In the genomic region with DNA sequence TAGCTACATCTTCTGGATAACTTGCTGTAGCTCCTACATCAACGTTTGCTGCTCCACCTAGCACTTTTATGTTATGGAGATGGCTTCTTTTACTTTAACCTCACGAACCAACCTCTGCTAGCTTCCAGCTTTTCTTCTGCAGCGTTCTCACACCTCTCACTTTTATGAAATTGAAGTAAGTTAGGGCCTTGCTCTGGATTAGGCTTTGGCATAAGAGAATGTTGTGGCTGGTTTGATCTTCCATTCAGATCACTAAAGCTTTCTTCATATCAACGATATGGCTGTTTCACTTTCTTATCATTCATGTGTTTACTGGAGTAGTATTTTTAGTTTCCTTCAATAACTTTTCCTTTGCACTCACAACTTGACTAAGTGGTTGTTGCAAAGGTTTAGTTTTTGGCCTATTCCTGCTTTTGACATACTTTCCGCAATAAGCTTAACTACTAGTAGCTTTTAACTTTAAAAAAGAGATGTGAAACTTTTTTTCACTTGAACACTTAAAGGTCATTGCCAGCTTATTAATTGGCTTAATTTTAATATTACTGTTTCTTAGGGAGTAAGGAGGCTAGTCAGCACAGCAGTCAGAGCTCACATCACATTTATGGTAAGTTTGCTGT, we compare ENCODE assay signal across 1 cellular context.
A peak's percentile ranks its signal among the peaks of the same experiment; 100 is the strongest.
TF ChIP-seq lines count a peak whose summit lies in the region.

No MANE protein-coding gene starts in this region.

TF ChIP-seq in GM12878, 131 proteins besides CTCF, POLR2A, EP300 and RAD21 (continued from another document):
- TF ChIP-seq, protein P1, sequence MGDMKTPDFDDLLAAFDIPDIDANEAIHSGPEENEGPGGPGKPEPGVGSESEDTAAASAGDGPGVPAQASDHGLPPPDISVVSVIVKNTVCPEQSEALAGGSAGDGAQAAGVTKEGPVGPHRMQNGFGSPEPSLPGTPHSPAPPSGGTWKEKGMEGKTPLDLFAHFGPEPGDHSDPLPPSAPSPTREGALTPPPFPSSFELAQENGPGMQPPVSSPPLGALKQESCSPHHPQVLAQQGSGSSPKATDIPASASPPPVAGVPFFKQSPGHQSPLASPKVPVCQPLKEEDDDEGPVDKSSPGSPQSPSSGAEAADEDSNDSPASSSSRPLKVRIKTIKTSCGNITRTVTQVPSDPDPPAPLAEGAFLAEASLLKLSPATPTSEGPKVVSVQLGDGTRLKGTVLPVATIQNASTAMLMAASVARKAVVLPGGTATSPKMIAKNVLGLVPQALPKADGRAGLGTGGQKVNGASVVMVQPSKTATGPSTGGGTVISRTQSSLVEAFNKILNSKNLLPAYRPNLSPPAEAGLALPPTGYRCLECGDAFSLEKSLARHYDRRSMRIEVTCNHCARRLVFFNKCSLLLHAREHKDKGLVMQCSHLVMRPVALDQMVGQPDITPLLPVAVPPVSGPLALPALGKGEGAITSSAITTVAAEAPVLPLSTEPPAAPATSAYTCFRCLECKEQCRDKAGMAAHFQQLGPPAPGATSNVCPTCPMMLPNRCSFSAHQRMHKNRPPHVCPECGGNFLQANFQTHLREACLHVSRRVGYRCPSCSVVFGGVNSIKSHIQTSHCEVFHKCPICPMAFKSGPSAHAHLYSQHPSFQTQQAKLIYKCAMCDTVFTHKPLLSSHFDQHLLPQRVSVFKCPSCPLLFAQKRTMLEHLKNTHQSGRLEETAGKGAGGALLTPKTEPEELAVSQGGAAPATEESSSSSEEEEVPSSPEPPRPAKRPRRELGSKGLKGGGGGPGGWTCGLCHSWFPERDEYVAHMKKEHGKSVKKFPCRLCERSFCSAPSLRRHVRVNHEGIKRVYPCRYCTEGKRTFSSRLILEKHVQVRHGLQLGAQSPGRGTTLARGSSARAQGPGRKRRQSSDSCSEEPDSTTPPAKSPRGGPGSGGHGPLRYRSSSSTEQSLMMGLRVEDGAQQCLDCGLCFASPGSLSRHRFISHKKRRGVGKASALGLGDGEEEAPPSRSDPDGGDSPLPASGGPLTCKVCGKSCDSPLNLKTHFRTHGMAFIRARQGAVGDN (IDR thresholded peaks at IDR 0.05): peak; percentile 64; the same call in 1 of the 2 replicates
- TF ChIP-seq IKZF2 (IDR thresholded peaks at IDR 0.05): peak in 1 of 2 experiments; percentile 58; a peak in 2 of 4 replicates
- no peak for TF ChIP-seq RELA (IDR thresholded peaks at IDR 0.05; ENCODE audit: borderline replicate concordance, partially characterized antibody)
- TF ChIP-seq IKZF1 (conservative IDR thresholded peaks at IDR 0.05): peak; percentile 36; the same call in 1 of the 2 replicates
- TF ChIP-seq DPF2 (IDR thresholded peaks at IDR 0.05): peak; percentile 38; the same call in 1 of the 2 replicates
- TF ChIP-seq, protein P2, sequence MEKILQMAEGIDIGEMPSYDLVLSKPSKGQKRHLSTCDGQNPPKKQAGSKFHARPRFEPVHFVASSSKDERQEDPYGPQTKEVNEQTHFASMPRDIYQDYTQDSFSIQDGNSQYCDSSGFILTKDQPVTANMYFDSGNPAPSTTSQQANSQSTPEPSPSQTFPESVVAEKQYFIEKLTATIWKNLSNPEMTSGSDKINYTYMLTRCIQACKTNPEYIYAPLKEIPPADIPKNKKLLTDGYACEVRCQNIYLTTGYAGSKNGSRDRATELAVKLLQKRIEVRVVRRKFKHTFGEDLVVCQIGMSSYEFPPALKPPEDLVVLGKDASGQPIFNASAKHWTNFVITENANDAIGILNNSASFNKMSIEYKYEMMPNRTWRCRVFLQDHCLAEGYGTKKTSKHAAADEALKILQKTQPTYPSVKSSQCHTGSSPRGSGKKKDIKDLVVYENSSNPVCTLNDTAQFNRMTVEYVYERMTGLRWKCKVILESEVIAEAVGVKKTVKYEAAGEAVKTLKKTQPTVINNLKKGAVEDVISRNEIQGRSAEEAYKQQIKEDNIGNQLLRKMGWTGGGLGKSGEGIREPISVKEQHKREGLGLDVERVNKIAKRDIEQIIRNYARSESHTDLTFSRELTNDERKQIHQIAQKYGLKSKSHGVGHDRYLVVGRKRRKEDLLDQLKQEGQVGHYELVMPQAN (conservative IDR thresholded peaks at IDR 0.05): no peak
- TF ChIP-seq, protein P3, sequence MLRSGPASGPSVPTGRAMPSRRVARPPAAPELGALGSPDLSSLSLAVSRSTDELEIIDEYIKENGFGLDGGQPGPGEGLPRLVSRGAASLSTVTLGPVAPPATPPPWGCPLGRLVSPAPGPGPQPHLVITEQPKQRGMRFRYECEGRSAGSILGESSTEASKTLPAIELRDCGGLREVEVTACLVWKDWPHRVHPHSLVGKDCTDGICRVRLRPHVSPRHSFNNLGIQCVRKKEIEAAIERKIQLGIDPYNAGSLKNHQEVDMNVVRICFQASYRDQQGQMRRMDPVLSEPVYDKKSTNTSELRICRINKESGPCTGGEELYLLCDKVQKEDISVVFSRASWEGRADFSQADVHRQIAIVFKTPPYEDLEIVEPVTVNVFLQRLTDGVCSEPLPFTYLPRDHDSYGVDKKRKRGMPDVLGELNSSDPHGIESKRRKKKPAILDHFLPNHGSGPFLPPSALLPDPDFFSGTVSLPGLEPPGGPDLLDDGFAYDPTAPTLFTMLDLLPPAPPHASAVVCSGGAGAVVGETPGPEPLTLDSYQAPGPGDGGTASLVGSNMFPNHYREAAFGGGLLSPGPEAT (IDR thresholded peaks at IDR 0.05; ENCODE audit: low read depth): 0 out of 2 replicates have a peak, but pooled peaks have one; percentile 16
- peak; percentile 25; the same call in 1 of the 2 replicates for TF ChIP-seq ATF7 (IDR thresholded peaks at IDR 0.05; ENCODE audit: low read depth)
- no peak for TF ChIP-seq BMI1 (IDR thresholded peaks at IDR 0.05; ENCODE audit: borderline replicate concordance)
- TF ChIP-seq RUNX3 (IDR thresholded peaks at IDR 0.05; ENCODE audit: low read length): no peak
- TF ChIP-seq MTA2 (IDR thresholded peaks at IDR 0.05; ENCODE audit: low read depth): peak; percentile 83
- TF ChIP-seq, protein P4, sequence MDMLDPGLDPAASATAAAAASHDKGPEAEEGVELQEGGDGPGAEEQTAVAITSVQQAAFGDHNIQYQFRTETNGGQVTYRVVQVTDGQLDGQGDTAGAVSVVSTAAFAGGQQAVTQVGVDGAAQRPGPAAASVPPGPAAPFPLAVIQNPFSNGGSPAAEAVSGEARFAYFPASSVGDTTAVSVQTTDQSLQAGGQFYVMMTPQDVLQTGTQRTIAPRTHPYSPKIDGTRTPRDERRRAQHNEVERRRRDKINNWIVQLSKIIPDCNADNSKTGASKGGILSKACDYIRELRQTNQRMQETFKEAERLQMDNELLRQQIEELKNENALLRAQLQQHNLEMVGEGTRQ (IDR thresholded peaks at IDR 0.05; ENCODE audit: borderline replicate concordance, low read depth, low read length): no peak
- no peak for TF ChIP-seq JUND (IDR thresholded peaks at IDR 0.05; ENCODE audit: low read depth, low read length)
- peak; percentile 74; the same call in 1 of the 2 replicates for TF ChIP-seq SPI1 (IDR thresholded peaks at IDR 0.05; ENCODE audit: borderline replicate concordance, insufficient read depth, low read depth, low read length)
- TF ChIP-seq LARP7 (IDR thresholded peaks at IDR 0.05): no peak
- peak; percentile 65; the same call in 1 of the 2 replicates for TF ChIP-seq SMARCA5 (IDR thresholded peaks at IDR 0.05)
- TF ChIP-seq ZNF217 (IDR thresholded peaks at IDR 0.05): peak; percentile 50; the same call in 1 of the 2 replicates
- TF ChIP-seq NR2F1 (conservative IDR thresholded peaks at IDR 0.05): peak; percentile 35
- no peak for TF ChIP-seq BCL11A (IDR thresholded peaks at IDR 0.05; ENCODE audit: low read depth, low read length)
- TF ChIP-seq HDAC6 (IDR thresholded peaks at IDR 0.05; ENCODE audit: unreplicated experiment): no peak
- TF ChIP-seq ETV6 (conservative IDR thresholded peaks at IDR 0.05 in 1 of 2, IDR thresholded peaks at IDR 0.05 in 1 of 2; ENCODE audit: borderline replicate concordance in 1 of 2, low read depth in 1 of 2): no peak
- no peak for TF ChIP-seq FOS (IDR thresholded peaks at IDR 0.05; ENCODE audit: borderline replicate concordance, extremely low read depth, insufficient read length)
- TF ChIP-seq, protein P5, sequence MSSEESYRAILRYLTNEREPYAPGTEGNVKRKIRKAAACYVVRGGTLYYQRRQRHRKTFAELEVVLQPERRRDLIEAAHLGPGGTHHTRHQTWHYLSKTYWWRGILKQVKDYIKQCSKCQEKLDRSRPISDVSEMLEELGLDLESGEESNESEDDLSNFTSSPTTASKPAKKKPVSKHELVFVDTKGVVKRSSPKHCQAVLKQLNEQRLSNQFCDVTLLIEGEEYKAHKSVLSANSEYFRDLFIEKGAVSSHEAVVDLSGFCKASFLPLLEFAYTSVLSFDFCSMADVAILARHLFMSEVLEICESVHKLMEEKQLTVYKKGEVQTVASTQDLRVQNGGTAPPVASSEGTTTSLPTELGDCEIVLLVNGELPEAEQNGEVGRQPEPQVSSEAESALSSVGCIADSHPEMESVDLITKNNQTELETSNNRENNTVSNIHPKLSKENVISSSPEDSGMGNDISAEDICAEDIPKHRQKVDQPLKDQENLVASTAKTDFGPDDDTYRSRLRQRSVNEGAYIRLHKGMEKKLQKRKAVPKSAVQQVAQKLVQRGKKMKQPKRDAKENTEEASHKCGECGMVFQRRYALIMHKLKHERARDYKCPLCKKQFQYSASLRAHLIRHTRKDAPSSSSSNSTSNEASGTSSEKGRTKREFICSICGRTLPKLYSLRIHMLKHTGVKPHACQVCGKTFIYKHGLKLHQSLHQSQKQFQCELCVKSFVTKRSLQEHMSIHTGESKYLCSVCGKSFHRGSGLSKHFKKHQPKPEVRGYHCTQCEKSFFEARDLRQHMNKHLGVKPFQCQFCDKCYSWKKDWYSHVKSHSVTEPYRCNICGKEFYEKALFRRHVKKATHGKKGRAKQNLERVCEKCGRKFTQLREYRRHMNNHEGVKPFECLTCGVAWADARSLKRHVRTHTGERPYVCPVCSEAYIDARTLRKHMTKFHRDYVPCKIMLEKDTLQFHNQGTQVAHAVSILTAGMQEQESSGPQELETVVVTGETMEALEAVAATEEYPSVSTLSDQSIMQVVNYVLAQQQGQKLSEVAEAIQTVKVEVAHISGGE (CRISPR knock-in tag; IDR thresholded peaks at IDR 0.05): no peak
- peak; percentile 43; the same call in 1 of the 2 replicates for TF ChIP-seq ZNF384 (IDR thresholded peaks at IDR 0.05; ENCODE audit: borderline replicate concordance, low read depth, low read length)
